17 cellular contexts compared by ENCODE assay signal in genomic region chr17:12509836-12510235, GRCh38.
DNase-seq lines count a peak whose midpoint lies in the region; ATAC-seq and TF ChIP-seq lines count a peak whose summit lies in the region.
"Had no signal": no experiment of that assay in that cellular context is flagged by ENCODE, and none has a peak within 500 bp of the region (broad histone marks: within the 10 kb centered on the region; RNA-seq: fewer than 3 reads in every experiment).

No MANE protein-coding gene starts in this region.

- H2AK9ac ChIP-seq in IMR-90 (replicated peaks; ENCODE audit: low read depth, low read length, poor library complexity), result peak overlapping the region; percentile 95

- peak overlapping the region; percentile 89 for H2AK5ac ChIP-seq in IMR-90 (ENCODE audit: low read depth, low read length)

- peak overlapping the region; percentile 64 for H2AFZ ChIP-seq in IMR-90 (replicated peaks; ENCODE audit: low read length, poor library complexity)
- peak overlapping the region; percentile 14 for H2AFZ ChIP-seq in smooth muscle cell (ENCODE audit: low read depth)

- WGBS in IMR-90 (ENCODE audit: extremely low coverage in 2 of 2, insufficient read length in 1 of 2), 2 experiments, result no CpG with 5 or more reads among the region's 1 CpG
- 93% methylated on average over 1 of the region's 1 CpG for WGBS in smooth muscle cell (ENCODE audit: low lambda C conversion rate)

- H3K14ac ChIP-seq in IMR-90 (replicated peaks; ENCODE audit: low read depth, low read length), result peak overlapping the region; percentile 99

- H3K4me1 ChIP-seq in IMR-90 (ENCODE audit: control insufficient read depth, insufficient read depth, low read length) (peaks cover 15% of the 10 kb centered on the region), smooth muscle cell (ENCODE audit: low read depth) (no peaks in the 10 kb centered on the region)

- peaks cover 4% of the 10 kb centered on the region for H3F3A ChIP-seq in smooth muscle cell (ENCODE audit: low read depth)

- peak overlapping the region; percentile 100 for H2BK5ac ChIP-seq in IMR-90 (ENCODE audit: low read depth, low read length, poor library complexity, severe bottlenecking)

- H3K4me2 ChIP-seq in IMR-90 (ENCODE audit: low read depth, low read length) (no peak overlapping the region), smooth muscle cell (peak overlapping the region; percentile 58)

- H3K4me3 Mint-ChIP-seq in chondrocyte (ENCODE audit: unreplicated experiment), result no peak overlapping the region

- CTCF ChIA-PET in IMR-90 (lab: Yijun Ruan, JAX), result interaction anchor here (1.0 kb wide), 1 partner anchor 157 kb away, joined by 4 read pairs; no protein-coding TSS in a partner anchor

- H3K4ac ChIP-seq in IMR-90 (ENCODE audit: low read depth, low read length), result peak overlapping the region; percentile 99

- no peaks in the 10 kb centered on the region for H3K36me3 Mint-ChIP-seq in chondrocyte (ENCODE audit: low read depth)

- H3K27ac Mint-ChIP-seq in chondrocyte (ENCODE audit: unreplicated experiment), result peak overlapping the region; percentile 79

- BruUV-seq in IMR-90 (replicated peaks; lab: Mats Ljungman, UMichigan), result no TSS peak

- no peaks in the 10 kb centered on the region for H3K79me2 ChIP-seq in smooth muscle cell (ENCODE audit: low read depth)

- no peaks in the 10 kb centered on the region for H3K27me3 Mint-ChIP-seq in chondrocyte (ENCODE audit: low read depth)

- H3K9me1 ChIP-seq in IMR-90 (ENCODE audit: insufficient read depth, low read length), result peaks cover 12% of the 10 kb centered on the region

- H3K9ac ChIP-seq in IMR-90 (ENCODE audit: low read depth, low read length), result no peak overlapping the region
- peak overlapping the region; percentile 25 for H3K9ac ChIP-seq in smooth muscle cell (ENCODE audit: low read depth)

- H3K18ac ChIP-seq in IMR-90 (ENCODE audit: low read depth, low read length), result peak overlapping the region; percentile 100

- H3K4me1 Mint-ChIP-seq in chondrocyte (ENCODE audit: low read depth), result peaks cover 38% of the 10 kb centered on the region

- H3K36me3 ChIP-seq in IMR-90 (ENCODE audit: control insufficient read depth, insufficient read depth, low read length), result no peaks in the 10 kb centered on the region
- H3K36me3 ChIP-seq in smooth muscle cell (ENCODE audit: low read depth), result no peaks in the 10 kb centered on the region

- TF ChIP-seq CTCF in IMR-90 (conservative IDR thresholded peaks at IDR 0.05; ENCODE audit: low read depth, low read length) (no peak), chondrocyte (IDR thresholded peaks at IDR 0.05) (no peak), smooth muscle cell (IDR thresholded peaks at IDR 0.05; ENCODE audit: borderline replicate concordance, insufficient read depth, poor library complexity, severe bottlenecking) (no peak)

- H4K5ac ChIP-seq in IMR-90 (ENCODE audit: low read depth, low read length), result peak overlapping the region; percentile 98

- H3K27me3 ChIP-seq in IMR-90 (ENCODE audit: control insufficient read depth, insufficient read depth, low read length), result no peaks in the 10 kb centered on the region
- H3K27me3 ChIP-seq in smooth muscle cell (ENCODE audit: low read depth), result no peaks in the 10 kb centered on the region

- H3K27ac ChIP-seq in IMR-90 (ENCODE audit: insufficient read depth, low read length) (peak overlapping the region; percentile 98), smooth muscle cell (ENCODE audit: low read depth) (peak overlapping the region; percentile 83)
- H3K27ac ChIP-seq: C4-2B had no signal

- H3K56ac ChIP-seq in IMR-90 (ENCODE audit: extremely low read depth, insufficient read depth, low read length), result peak overlapping the region; percentile 100

- peak overlapping the region; percentile 100 for H2BK120ac ChIP-seq in IMR-90 (ENCODE audit: low read depth, low read length)

- intact Hi-C loops in IMR-90 (cut with micrococcal nuclease), result no loop called here

- TF ChIP-seq RAD21 in IMR-90 (IDR thresholded peaks at IDR 0.05; ENCODE audit: low read length), result no peak

- H4K8ac ChIP-seq in IMR-90 (ENCODE audit: low read depth in 2 of 2, low read length in 2 of 2), result peak overlapping the region; percentile 97 to 100

- H2BK15ac ChIP-seq in IMR-90 (ENCODE audit: low read depth, low read length), result peak overlapping the region; percentile 99; the same call in 2 of the 3 replicates

- POLR2A ChIA-PET in IMR-90 (lab: Charles Lee; ENCODE audit: unreplicated experiment), result interaction anchor here (0.7 kb wide), 1 partner anchor 28 kb away, joined by 4 read pairs; no protein-coding TSS in a partner anchor

- ATAC-seq in IMR-90 (ENCODE audit: low read depth) (no peak), HG03097 (IDR thresholded peaks at IDR 0.05; ENCODE audit: low FRiP score, unreplicated experiment) (no peak), HG03095 (IDR thresholded peaks at IDR 0.05; ENCODE audit: unreplicated experiment) (no peak)

- peaks cover 3% of the 10 kb centered on the region for H3K9me3 Mint-ChIP-seq in chondrocyte (ENCODE audit: low read depth)

- H3K4me3 ChIP-seq in IMR-90 (ENCODE audit: insufficient read depth, low read depth, low read length) (no peak overlapping the region), smooth muscle cell (no peak overlapping the region)

- DNase-seq in AG08395 (ENCODE audit: low spot score), result peak; percentile 5
- DNase-seq in IMR-90, result no peak
- DNase-seq in chondrocyte (ENCODE audit: low spot score), result no peak
- DNase-seq in smooth muscle cell (lab: John Stamatoyannopoulos, UW; ENCODE audit: unreplicated experiment), result no peak
- DNase-seq in NCI-H526 treated with DMSO at 0.1 percent for 48 hours (lab: John Stamatoyannopoulos, UW), result no peak
- no peak for DNase-seq in DMS153 (lab: John Stamatoyannopoulos, UW)
- DNase-seq: DMS53, H7, Karpas-422, NCI-H1694, NCI-H2081, NCI-H2171 treated with DMSO at 0.1 percent for 48 hours, NCI-H526, Right ventricle myocardium superior had no signal

- dilution Hi-C loops in IMR-90 (cut with HindIII; ENCODE audit: low sequenced_read_pairs, unreplicated experiment), result no loop called here

- H3K9me3 ChIP-seq in IMR-90 (ENCODE audit: control insufficient read depth, insufficient read depth, low read length), result no peaks in the 10 kb centered on the region
- no peaks in the 10 kb centered on the region for H3K9me3 ChIP-seq in smooth muscle cell (replicated peaks; ENCODE audit: low read depth)

- in situ Hi-C loops in IMR-90 (cut with MboI; ENCODE audit: low sequenced_read_pairs), result loop anchor here (25.0 kb wide), 1 partner anchor 502 kb away; the partner anchor contains the start of gene ELAC2

- TF ChIP-seq POLR2A in IMR-90 (IDR thresholded peaks at IDR 0.05; ENCODE audit: low read depth, low read length), result no peak

- H4K91ac ChIP-seq in IMR-90 (ENCODE audit: insufficient read depth, low read depth, low read length), result peak overlapping the region; percentile 99

- no peaks in the 10 kb centered on the region for H4K20me1 ChIP-seq in IMR-90 (ENCODE audit: insufficient read depth, low read length)
- H4K20me1 ChIP-seq in smooth muscle cell (ENCODE audit: low read depth), result no peaks in the 10 kb centered on the region

- peak overlapping the region; percentile 100 for H2BK20ac ChIP-seq in IMR-90 (ENCODE audit: low read depth, low read length)

- H3K23ac ChIP-seq in IMR-90 (ENCODE audit: low read depth, low read length), result peak overlapping the region; percentile 99

- no peaks in the 10 kb centered on the region for H3K79me1 ChIP-seq in IMR-90 (ENCODE audit: low read depth in 1 of 2, low read length in 2 of 2)

TF ChIP-seq in IMR-90, 13 proteins besides CTCF, POLR2A, EP300 and RAD21:
- TF ChIP-seq BHLHE40 (IDR thresholded peaks at IDR 0.05; ENCODE audit: low read depth, low read length) (no peak), CHD1 (IDR thresholded peaks at IDR 0.05; ENCODE audit: low read depth, low read length) (no peak), MAFK (IDR thresholded peaks at IDR 0.05; ENCODE audit: low read depth, low read length) (no peak)
